In genomic region chr18:60452424-60452823, GRCh38 we compare ENCODE assay signal across 17 cellular contexts.
A peak's percentile ranks its signal among the peaks of the same experiment; 100 is the strongest.
DNase-seq lines count a peak whose midpoint lies in the region; ATAC-seq and TF ChIP-seq lines count a peak whose summit lies in the region.
"Had no signal": no experiment of that assay in that cellular context is flagged by ENCODE, and none has a peak within 500 bp of the region (broad histone marks: within the 10 kb centered on the region; RNA-seq: fewer than 3 reads in every experiment).

No MANE protein-coding gene starts in this region.

- intact Hi-C loops in right lobe of liver (cut with DNase I) (no loop called here), left ventricle myocardium inferior (cut with micrococcal nuclease) (no loop called here)

- 44% methylated on average over 1 of the region's 1 CpG for WGBS in right lobe of liver (ENCODE audit: insufficient coverage, low coverage, low lambda C conversion rate, missing lambda C conversion rate)

- H3K27me3 ChIP-seq in adipocyte (replicated peaks; ENCODE audit: control insufficient read depth, insufficient read depth, low read length) (no peaks in the 10 kb centered on the region), right lobe of liver (no peaks in the 10 kb centered on the region), left ventricle myocardium inferior (ENCODE audit: low read depth) (no peaks in the 10 kb centered on the region)
- H3K27me3 ChIP-seq: adrenal gland, right atrium auricular region had no signal

- no peak for ATAC-seq in GM19395 (IDR thresholded peaks at IDR 0.05; ENCODE audit: unreplicated experiment)
- no peak for ATAC-seq in right lobe of liver

- H3K27ac ChIP-seq in right lobe of liver (no peak overlapping the region), left ventricle myocardium inferior (replicated peaks) (no peak overlapping the region), substantia nigra (ENCODE audit: low read depth, low read length, poor library complexity, severe bottlenecking) (no peak overlapping the region)
- H3K27ac ChIP-seq: adrenal gland, coronary artery, epithelial cell of prostate, right atrium auricular region had no signal

- no peak overlapping the region for H3K9ac ChIP-seq in adipocyte (ENCODE audit: low read length)

- H3K4me3 ChIP-seq in adipocyte (ENCODE audit: low read length) (no peak overlapping the region), foreskin fibroblast (ENCODE audit: low read depth in 1 of 2, low read length in 2 of 2) (no peak overlapping the region), right lobe of liver (no peak overlapping the region), left ventricle myocardium inferior (no peak overlapping the region)
- H3K4me3 ChIP-seq: adrenal gland, coronary artery, right atrium auricular region had no signal

- TF ChIP-seq CTCF in foreskin fibroblast (IDR thresholded peaks at IDR 0.05; ENCODE audit: low read depth, low read length), result no peak
- TF ChIP-seq CTCF in right lobe of liver (IDR thresholded peaks at IDR 0.05), result no peak
- no peak for TF ChIP-seq CTCF in left ventricle myocardium inferior (IDR thresholded peaks at IDR 0.05; ENCODE audit: borderline replicate concordance)

- TF ChIP-seq POLR2A in right lobe of liver (IDR thresholded peaks at IDR 0.05), result no peak

- DNase-seq in AG08395 (ENCODE audit: low spot score), result peak; percentile 41
- DNase-seq in HT1080 (ENCODE audit: low read depth), result peak; percentile 29
- peak; percentile 61 for DNase-seq in adipocyte (ENCODE audit: low read depth)
- peak; percentile 12 to 60 for DNase-seq in foreskin fibroblast
- no peak for DNase-seq in right lobe of liver
- no peak for DNase-seq in left ventricle myocardium inferior
- no peak for DNase-seq in substantia nigra (lab: John Stamatoyannopoulos, UW)
- DNase-seq: activated B cell treated with CpG ODN at 0.5 μM for 24 hours; activated CD8-positive, alpha-beta memory T cell treated with anti-CD3 and anti-CD28 coated beads for 24 hours; adrenal gland; islet precursor cell; NCI-H1930; NCI-H82 had no signal

- H3K36me3 ChIP-seq in adipocyte (ENCODE audit: control insufficient read depth, insufficient read depth, low read length, severe bottlenecking), result no peaks in the 10 kb centered on the region
- no peaks in the 10 kb centered on the region for H3K36me3 ChIP-seq in right lobe of liver
- no peaks in the 10 kb centered on the region for H3K36me3 ChIP-seq in left ventricle myocardium inferior
- H3K36me3 ChIP-seq: adrenal gland, right atrium auricular region had no signal

- H3K9me3 ChIP-seq in adipocyte (ENCODE audit: control insufficient read depth, low read length), result no peaks in the 10 kb centered on the region
- H3K9me3 ChIP-seq in right lobe of liver, result no peaks in the 10 kb centered on the region
- no peaks in the 10 kb centered on the region for H3K9me3 ChIP-seq in left ventricle myocardium inferior (replicated peaks)
- H3K9me3 ChIP-seq: adrenal gland, right atrium auricular region had no signal

- no peaks in the 10 kb centered on the region for H3K4me1 ChIP-seq in adipocyte (ENCODE audit: control insufficient read depth, insufficient read depth, low read length)
- no peaks in the 10 kb centered on the region for H3K4me1 ChIP-seq in right lobe of liver
- H3K4me1 ChIP-seq in left ventricle myocardium inferior, result no peaks in the 10 kb centered on the region
- H3K4me1 ChIP-seq: adrenal gland, right atrium auricular region had no signal

Comparison
In these comparisons a context has a peak if more than half of its experiments do, and no peak if none do; other contexts are left out.
1. DNase-seq: peak in AG08395 (single experiment), HT1080 (single experiment), adipocyte (single experiment) and foreskin fibroblast (2 of 2); none in right lobe of liver (0 of 3), left ventricle myocardium inferior (single experiment) and substantia nigra (0 of 49).